ENCODE assay signal across 7 cellular contexts in the genomic region with DNA sequence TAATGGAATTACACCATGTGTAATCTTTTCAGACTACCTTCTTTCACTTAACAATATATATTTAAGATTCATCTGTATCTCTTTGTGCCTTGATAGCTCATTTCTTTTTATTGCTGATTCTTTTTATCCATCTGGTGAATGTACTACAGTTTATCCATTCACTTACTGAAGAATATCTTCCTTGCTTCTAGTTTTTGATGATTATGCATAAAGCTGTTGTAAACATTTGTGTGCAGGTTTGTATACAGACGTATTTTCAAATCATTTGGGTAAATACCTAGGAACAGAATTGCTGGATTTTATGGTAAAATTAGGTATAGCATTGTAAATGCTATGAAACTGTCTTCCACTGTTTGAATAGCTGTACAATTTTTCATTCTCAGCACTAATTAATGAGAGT.
"Had no signal": no experiment of that assay in that cellular context is flagged by ENCODE, and none has a peak within 500 bp of the region (broad histone marks: within the 10 kb centered on the region; RNA-seq: fewer than 3 reads in every experiment).

No MANE protein-coding gene starts in this region.

- DNase-seq: GDM1, GF-D8 had no signal

- FAIRE-seq: G401.6, GM12891, GM18507, GM19239 had no signal

- H3K4me3 ChIP-seq: GM12878 had no signal

- ATAC-seq: GM12878 had no signal
